In the genomic region with DNA sequence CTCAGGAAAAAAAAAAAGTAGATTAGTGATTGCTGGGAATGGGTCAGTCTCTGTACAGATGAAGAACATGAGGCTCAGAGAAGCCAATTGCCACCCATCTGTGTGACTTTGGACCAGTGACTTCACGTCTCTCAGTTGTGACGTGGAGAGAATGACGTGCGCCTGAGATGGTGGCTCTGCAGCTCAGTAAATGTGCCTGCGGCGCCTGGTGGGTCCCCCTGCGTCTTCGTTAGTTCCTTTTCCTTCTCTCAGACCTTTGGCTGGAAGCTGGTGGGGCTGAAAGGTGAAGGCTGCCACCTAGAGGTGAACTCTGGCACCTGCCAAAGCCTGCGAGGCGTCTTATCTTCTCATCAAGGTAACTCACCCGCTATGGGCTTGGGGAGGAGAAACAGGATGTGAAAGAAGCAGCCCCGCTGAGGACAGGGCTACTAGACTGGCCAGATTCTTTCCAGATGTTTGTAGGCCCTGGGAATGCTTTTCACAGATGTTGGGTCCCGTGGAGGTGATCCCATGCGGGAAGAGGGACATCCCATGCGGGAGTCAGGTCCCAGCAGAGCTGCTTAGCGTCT, we compare ENCODE assay signal across 8 cellular contexts. TPM values are rescaled to one million over a fixed set of nuclear protein-coding genes. Genes with fewer than 3 reads are reported as not detected.
DNase-seq lines count a peak whose midpoint lies in the region; ATAC-seq and TF ChIP-seq lines count a peak whose summit lies in the region.

No MANE protein-coding gene starts in this region.

- no peaks in the 10 kb centered on the region for H3K4me1 ChIP-seq in NT2/D1 (ENCODE audit: insufficient read depth, insufficient read length)
- H3K4me1 ChIP-seq in endocrine pancreas (ENCODE audit: control insufficient read depth, insufficient read depth, low read length) = no peaks in the 10 kb centered on the region
- peaks cover 9% of the 10 kb centered on the region for H3K4me1 ChIP-seq in mucosa of descending colon (ENCODE audit: low read depth)

- H3K36me3 ChIP-seq in NT2/D1 (ENCODE audit: insufficient read depth, insufficient read length, low read length) (no peaks in the 10 kb centered on the region), endocrine pancreas (ENCODE audit: control insufficient read depth, insufficient read depth, low read length) (no peaks in the 10 kb centered on the region), mucosa of descending colon (ENCODE audit: low read depth) (no peaks in the 10 kb centered on the region)

- ATAC-seq in GM21526 (IDR thresholded peaks at IDR 0.05; ENCODE audit: low FRiP score, unreplicated experiment) = peak; percentile 67
- peak; percentile 96 for ATAC-seq in mucosa of descending colon

- H3K4me3 ChIP-seq in NT2/D1 (ENCODE audit: insufficient read length, low read depth) (no peak overlapping the region), endocrine pancreas (ENCODE audit: control insufficient read depth, insufficient read depth, low read length) (peak overlapping the region; percentile 15), mucosa of descending colon (no peak overlapping the region)

- no peak overlapping the region for H3K9ac ChIP-seq in NT2/D1 (ENCODE audit: insufficient read length, low read depth)
- H3K9ac ChIP-seq in endocrine pancreas (ENCODE audit: control insufficient read depth, insufficient read depth, low read length) = no peak overlapping the region

- H3K9me3 ChIP-seq in NT2/D1 (ENCODE audit: insufficient read depth, low read length) = no peaks in the 10 kb centered on the region
- H3K9me3 ChIP-seq in endocrine pancreas (ENCODE audit: control insufficient read depth, low read length) = no peaks in the 10 kb centered on the region
- no peaks in the 10 kb centered on the region for H3K9me3 ChIP-seq in mucosa of descending colon

- peak; percentile 87 for DNase-seq in COLO829 (ENCODE audit: low spot score)
- DNase-seq in HuH-7 (ENCODE audit: low spot score) = peak; percentile 85
- DNase-seq in NT2/D1 (ENCODE audit: low read depth, low spot score) = peak; percentile 89
- peak; percentile 96 for DNase-seq in activated CD8-positive, alpha-beta memory T cell treated with anti-CD3 and anti-CD28 coated beads for 24 hours
- DNase-seq in mucosa of descending colon = peak; percentile 91 to 96 (median 95)
- peak; percentile 81 for DNase-seq in stimulated activated CD8-positive, alpha-beta memory T cell treated with anti-CD3 and anti-CD28 coated beads, Interleukin-4, amount 100 ng/mL, for 24 hours (ENCODE audit: low read depth)

- TF ChIP-seq CTCF in mucosa of descending colon (IDR thresholded peaks at IDR 0.05) = peak; percentile 85

- intact Hi-C loops in mucosa of descending colon (cut with DNase I, micrococcal nuclease) = loop anchor here (2.0 to 5.0 kb wide), 2 partner anchors 42 to 43 kb away; no protein-coding TSS in a partner anchor

- no peaks in the 10 kb centered on the region for H3K27me3 ChIP-seq in NT2/D1 (ENCODE audit: insufficient read depth, insufficient read length)
- no peaks in the 10 kb centered on the region for H3K27me3 ChIP-seq in endocrine pancreas (ENCODE audit: control insufficient read depth, insufficient read depth, low read length)

RNA-seq across cellular contexts. Expression of gene E2F2, which starts 8.7 kb away (rescaled TPM):
- total RNA-seq in mucosa of descending colon = 10 to 100 TPM in 2 of 3 donors, 1 to 10 TPM in 1; 8.6 to 18.0 (median 14.5) TPM

RNA-seq across cellular contexts. Expression of gene ID3, which starts 19.5 kb away (rescaled TPM):
- total RNA-seq in mucosa of descending colon = 100 to 1,000 TPM in 2 of 3 donors, 10 to 100 TPM in 1; 83.0 to 316 (median 121) TPM

RNA-seq across cellular contexts. Expression of gene ASAP3, which starts 55.8 kb away (rescaled TPM):
- 10 to 100 TPM; 31.2 to 38.8 (median 37.8) TPM for total RNA-seq in mucosa of descending colon
